In genomic region chr7:12210179-12211053, GRCh38 we compare ENCODE assay signal across 8 cellular contexts. TPM values are rescaled to one million over a fixed set of nuclear protein-coding genes. Genes with fewer than 3 reads are reported as not detected.
DNase-seq lines count a peak whose midpoint lies in the region; TF ChIP-seq lines count a peak whose summit lies in the region.

No MANE protein-coding gene starts in this region.

- intact Hi-C loops in adrenal gland (cut with DNase I) = no loop called here

- peaks cover 0 to 3% of the 10 kb centered on the region in 2 donors for H3K36me3 ChIP-seq in adrenal gland (replicated peaks in 1 of 2)
- H3K36me3 ChIP-seq in iPS-18a (ENCODE audit: control insufficient read depth, low read depth, low read length) = peaks cover 4% of the 10 kb centered on the region
- H3K36me3 ChIP-seq in skeletal muscle tissue (ENCODE audit: control insufficient read depth in 3 of 3, insufficient read depth in 3 of 3, low read length in 3 of 3) = no peaks in the 10 kb centered on the region

- no peaks in the 10 kb centered on the region for H3K27me3 ChIP-seq in adrenal gland
- peaks cover 11% of the 10 kb centered on the region for H3K27me3 ChIP-seq in iPS-18a (ENCODE audit: control insufficient read depth, insufficient read depth, low read length)
- no peaks in the 10 kb centered on the region for H3K27me3 ChIP-seq in skeletal muscle tissue (ENCODE audit: control insufficient read depth in 3 of 3, insufficient read depth in 3 of 3, low read length in 3 of 3)

- peak; percentile 26 for DNase-seq in stimulated activated CD4-positive, alpha-beta T cell treated with anti-CD3 and anti-CD28 coated beads, Interleukin-2, amount 100 ng/mL, for 4 hours (ENCODE audit: low read depth)
- no peak for DNase-seq in stimulated activated CD4-positive, alpha-beta T cell treated with anti-CD3 and anti-CD28 coated beads, Interleukin-15, amount 100 ng/mL, for 24 hours
- no peak for DNase-seq in HFF-Myc (ENCODE audit: extremely low read depth, low read depth)
- DNase-seq in NB4 (ENCODE audit: low read depth) = no peak
- DNase-seq in adrenal gland = peak; percentile 34 to 74 (median 57)
- no peak for DNase-seq in NCI-H2196 treated with DMSO at 0.1 percent for 48 hours (lab: John Stamatoyannopoulos, UW; ENCODE audit: unreplicated experiment)

- H3K4me3 ChIP-seq in HFF-Myc (replicated peaks; ENCODE audit: low read depth, low read length) (peak overlapping the region; percentile 75), NB4 (ENCODE audit: low read depth, low read length) (peak overlapping the region; percentile 89), adrenal gland (peak overlapping the region; percentile 20 to 80 (median 52)), iPS-18a (ENCODE audit: low read length) (peak overlapping the region; percentile 78), skeletal muscle tissue (ENCODE audit: low read length in 3 of 3) (peak overlapping the region; percentile 85 to 97 (median 96))

- H3K27ac ChIP-seq in adrenal gland (peak overlapping the region; percentile 81 to 97 (median 95)), iPS-18a (ENCODE audit: low read length) (no peak overlapping the region), skeletal muscle tissue (ENCODE audit: low read depth, low read length) (peak overlapping the region; percentile 92)

- WGBS in adrenal gland, 4 donors = 1 to 3% (median 1%) methylated on average over 23 to 26 of the region's 26 CpGs

- TF ChIP-seq POLR2A in NB4 (IDR thresholded peaks at IDR 0.05; ENCODE audit: extremely low read depth, insufficient read length) = no peak
- no peak for TF ChIP-seq POLR2A in adrenal gland (IDR thresholded peaks at IDR 0.05)

- TF ChIP-seq CTCF in HFF-Myc (IDR thresholded peaks at IDR 0.05; ENCODE audit: low read depth, low read length, missing control alignments) (no peak), NB4 (IDR thresholded peaks at IDR 0.05; ENCODE audit: low read depth, low read length) (no peak), adrenal gland (IDR thresholded peaks at IDR 0.05) (no peak)

- H3K9ac ChIP-seq in iPS-18a (ENCODE audit: low read length) = peak overlapping the region; percentile 81
- peak overlapping the region; percentile 86 to 96 (median 94) for H3K9ac ChIP-seq in skeletal muscle tissue (ENCODE audit: low read depth in 1 of 3, low read length in 3 of 3)

- H3K4me1 ChIP-seq in adrenal gland (replicated peaks in 1 of 2) (peaks cover 16 to 20% of the 10 kb centered on the region in 2 donors), iPS-18a (ENCODE audit: control insufficient read depth, low read depth, low read length) (peaks cover 14% of the 10 kb centered on the region), skeletal muscle tissue (ENCODE audit: control insufficient read depth in 3 of 3, insufficient read depth in 3 of 3, low read length in 3 of 3) (peaks cover 8 to 15% (median 9%) of the 10 kb centered on the region in 3 donors)

- H3K9me3 ChIP-seq in adrenal gland (replicated peaks in 1 of 3) (no peaks in the 10 kb centered on the region), iPS-18a (ENCODE audit: control insufficient read depth, low read depth, low read length) (no peaks in the 10 kb centered on the region), skeletal muscle tissue (ENCODE audit: control insufficient read depth in 3 of 3, low read length in 3 of 3) (no peaks in the 10 kb centered on the region)

RNA-seq across cellular contexts. Expression of gene TMEM106B, which starts 0.7 kb away (rescaled TPM):
- total RNA-seq in adrenal gland (100 to 1,000 TPM in 4 of 8 donors, 10 to 100 TPM in 4; 76.0 to 308 (median 98.0) TPM), skeletal muscle tissue (13.6 TPM)
- 10 to 100 TPM; 10.7 to 86.0 (median 21.9) TPM for polyA plus RNA-seq in adrenal gland

Comparison
In these comparisons a context has a peak if more than half of its experiments do, and no peak if none do; other contexts are left out.
1. DNase-seq: peak in stimulated activated CD4-positive, alpha-beta T cell treated with anti-CD3 and anti-CD28 coated beads, Interleukin-2, amount 100 ng/mL, for 4 hours (single experiment) and adrenal gland (7 of 7); none in stimulated activated CD4-positive, alpha-beta T cell treated with anti-CD3 and anti-CD28 coated beads, Interleukin-15, amount 100 ng/mL, for 24 hours (single experiment), HFF-Myc (single experiment), NB4 (single experiment) and NCI-H2196 treated with DMSO at 0.1 percent for 48 hours (single experiment).
2. Peak in every context shown above with its lines, with median percentiles within 50 percentile points of each other: H3K4me3 ChIP-seq.